In genomic region chr10:75429159-75429827, GRCh38 we compare ENCODE assay signal across 19 cellular contexts. TPM values are rescaled to one million over a fixed set of nuclear protein-coding genes. Genes with fewer than 3 reads are reported as not detected.
A peak's percentile ranks its signal among the peaks of the same experiment; 100 is the strongest.
DNase-seq lines count a peak whose midpoint lies in the region; ATAC-seq and TF ChIP-seq lines count a peak whose summit lies in the region.
"Had no signal": no experiment of that assay in that cellular context is flagged by ENCODE, and none has a peak within 500 bp of the region (broad histone marks: within the 10 kb centered on the region; RNA-seq: fewer than 3 reads in every experiment).

No MANE protein-coding gene starts in this region.

- no peak for ATAC-seq in stimulated activated naive CD8-positive, alpha-beta T cell treated with anti-CD3 and anti-CD28 coated beads, Interleukin-15, Interleukin-2, amounts not matched to agents 100 U/mL and 50 U/mL, for 24 hours
- no peak for ATAC-seq in aorta (ENCODE audit: low FRiP score)

- H3K36me3 ChIP-seq in esophagus muscularis mucosa (no peaks in the 10 kb centered on the region), subcutaneous abdominal adipose tissue (ENCODE audit: control insufficient read depth in 5 of 5, insufficient read depth in 5 of 5, low read length in 5 of 5) (no peaks in the 10 kb centered on the region), aorta (ENCODE audit: control insufficient read depth in 1 of 2, insufficient read depth in 2 of 2, low read length in 1 of 2) (no peaks in the 10 kb centered on the region)
- H3K36me3 ChIP-seq: thoracic aorta had no signal

- H3K9ac ChIP-seq in subcutaneous abdominal adipose tissue (ENCODE audit: low read length in 5 of 5), result no peak overlapping the region

- no peaks in the 10 kb centered on the region for H3K27me3 ChIP-seq in esophagus muscularis mucosa
- no peaks in the 10 kb centered on the region for H3K27me3 ChIP-seq in subcutaneous abdominal adipose tissue (ENCODE audit: control insufficient read depth in 5 of 5, insufficient read depth in 4 of 5, low read length in 5 of 5)
- no peaks in the 10 kb centered on the region for H3K27me3 ChIP-seq in aorta (ENCODE audit: control insufficient read depth in 1 of 2, insufficient read depth in 2 of 2, low read length in 1 of 2)

- H3K27ac ChIP-seq in esophagus muscularis mucosa (replicated peaks in 1 of 4), result peak overlapping the region in 3 of 4 donors; percentile 56 to 86 (median 60)
- peak overlapping the region; percentile 31 for H3K27ac ChIP-seq in subcutaneous abdominal adipose tissue (ENCODE audit: low read depth, low read length)
- H3K27ac ChIP-seq in aorta (ENCODE audit: low read depth in 1 of 2, low read length in 2 of 2), result no peak overlapping the region

- peak; percentile 13 for DNase-seq in SKM-1 treated with dmso at 0.1 percent for 144 hours (lab: John Stamatoyannopoulos, UW; ENCODE audit: unreplicated experiment)
- DNase-seq in SKM-1 (lab: John Stamatoyannopoulos, UW; ENCODE audit: unreplicated experiment), result no peak
- peak; percentile 81 for DNase-seq in NB4 (ENCODE audit: low read depth)
- DNase-seq in esophagus muscularis mucosa (ENCODE audit: extremely low spot score), result no peak
- DNase-seq in stimulated activated naive CD8-positive, alpha-beta T cell treated with anti-CD3 and anti-CD28 coated beads, Interleukin-15, Interleukin-2, amounts not matched to agents 100 U/mL and 50 U/mL, for 24 hours, result no peak
- no peak for DNase-seq in aorta
- DNase-seq in globus pallidus (ENCODE audit: low spot score), result no peak
- DNase-seq: activated CD4-positive, alpha-beta memory T cell treated with anti-CD3 and anti-CD28 coated beads for 36 hours; activated T-cell treated with anti-CD3 and anti-CD28 coated beads, Interleukin-2, amount 50 U/mL, for 48 hours; CD4-positive, CD25-positive, alpha-beta regulatory T cell; DMS79; HCEC 1CT; NCI-H187 treated with DMSO at 0.1 percent for 48 hours; NCI-H524 treated with DMSO at 0.1 percent for 48 hours; stimulated activated CD4-positive, alpha-beta T cell treated with anti-CD3 and anti-CD28 coated beads, Interleukin-2, amount 100 ng/mL, for 48 hours had no signal

- WGBS in esophagus muscularis mucosa, result 88% methylated on average over 5 of the region's 5 CpGs
- 91 to 95% methylated on average over 5 of the region's 5 CpGs for WGBS in aorta, 2 donors

- H3K4me1 ChIP-seq in esophagus muscularis mucosa (peaks cover 40 to 58% (median 55%) of the 10 kb centered on the region in 4 donors), subcutaneous abdominal adipose tissue (ENCODE audit: control insufficient read depth in 5 of 5, insufficient read depth in 5 of 5, low read length in 5 of 5) (peaks cover 2 to 57% (median 49%) of the 10 kb centered on the region in 5 donors), aorta (ENCODE audit: control insufficient read depth in 1 of 2, insufficient read depth in 2 of 2, low read length in 2 of 2) (no peaks in the 10 kb centered on the region)

- TF ChIP-seq EP300 in esophagus muscularis mucosa (IDR thresholded peaks at IDR 0.05), result no peak

- intact Hi-C loops in esophagus muscularis mucosa (cut with DNase I) (no loop called here), aorta (cut with DNase I) (no loop called here)

- TF ChIP-seq CTCF in NB4 (IDR thresholded peaks at IDR 0.05; ENCODE audit: low read depth, low read length), result no peak
- TF ChIP-seq CTCF in esophagus muscularis mucosa (IDR thresholded peaks at IDR 0.05), result no peak

- peak overlapping the region; percentile 13 for H3K4me3 ChIP-seq in NB4 (ENCODE audit: low read depth, low read length)
- H3K4me3 ChIP-seq in esophagus muscularis mucosa, result no peak overlapping the region
- H3K4me3 ChIP-seq in subcutaneous abdominal adipose tissue (ENCODE audit: low read depth in 1 of 5, low read length in 5 of 5), result no peak overlapping the region
- no peak overlapping the region for H3K4me3 ChIP-seq in aorta (ENCODE audit: low read length in 2 of 2)
- H3K4me3 ChIP-seq: thoracic aorta had no signal

- H3K9me3 ChIP-seq in esophagus muscularis mucosa (no peaks in the 10 kb centered on the region), subcutaneous abdominal adipose tissue (ENCODE audit: control insufficient read depth in 5 of 5, low read length in 5 of 5) (no peaks in the 10 kb centered on the region), aorta (ENCODE audit: control insufficient read depth, low read length) (no peaks in the 10 kb centered on the region)
- H3K9me3 ChIP-seq: thoracic aorta had no signal

- TF ChIP-seq POLR2A in NB4 (IDR thresholded peaks at IDR 0.05; ENCODE audit: extremely low read depth, insufficient read length) (no peak), esophagus muscularis mucosa (IDR thresholded peaks at IDR 0.05; ENCODE audit: low read depth) (no peak)

RNA-seq across cellular contexts. Expression of gene LRMDA, which starts 2.1 kb away (rescaled TPM):
- total RNA-seq in esophagus muscularis mucosa, result 10 to 100 TPM; 14.3 to 34.9 (median 26.5) TPM
- 10 to 100 TPM; 17.9 to 25.7 TPM for total RNA-seq in aorta
- 10 to 100 TPM in 1 of 2 donors, 1 to 10 TPM in 1; 7.4 to 11.5 TPM for polyA plus RNA-seq in aorta
- total RNA-seq: A673; activated CD4-positive, alpha-beta memory T cell treated with anti-CD3 and anti-CD28 coated beads for 36 hours; LHCN-M2 had no signal
- polyA plus RNA-seq: CD4-positive, CD25-positive, alpha-beta regulatory T cell had no signal

RNA-seq across cellular contexts. Expression of gene ZNF503, which starts 27.7 kb away (rescaled TPM):
- 100 to 1,000 TPM in 1 of 4 donors, 10 to 100 TPM in 3; 21.2 to 101 (median 65.1) TPM for total RNA-seq in esophagus muscularis mucosa
- 10 to 100 TPM; 15.7 to 32.1 TPM for total RNA-seq in aorta
- polyA plus RNA-seq in aorta, result 10 to 100 TPM in 1 of 2 donors, 1 to 10 TPM in 1; 7.0 to 22.1 TPM
- total RNA-seq: CD4-positive, CD25-positive, alpha-beta regulatory T cell had no signal
- polyA plus RNA-seq: CD4-positive, CD25-positive, alpha-beta regulatory T cell had no signal

Comparison
In these comparisons a context has a peak if more than half of its experiments do, and no peak if none do; other contexts are left out.
1. DNase-seq: peak in SKM-1 treated with dmso at 0.1 percent for 144 hours (single experiment) and NB4 (single experiment); none in SKM-1 (single experiment), esophagus muscularis mucosa (single experiment), stimulated activated naive CD8-positive, alpha-beta T cell treated with anti-CD3 and anti-CD28 coated beads, Interleukin-15, Interleukin-2, amounts not matched to agents 100 U/mL and 50 U/mL, for 24 hours (single experiment), aorta (0 of 2) and globus pallidus (single experiment).
2. H3K27ac ChIP-seq: peak in esophagus muscularis mucosa (3 of 4) and subcutaneous abdominal adipose tissue (single experiment); none in aorta (0 of 2).